Comparison of ENCODE assay signal across 10 cellular contexts in genomic region chr16:28982949-28983348, GRCh38. TPM values are rescaled to one million over a fixed set of nuclear protein-coding genes. Genes with fewer than 3 reads are reported as not detected.
"Had no signal": no experiment of that assay in that cellular context is flagged by ENCODE, and none has a peak within 500 bp of the region (broad histone marks: within the 10 kb centered on the region; RNA-seq: fewer than 3 reads in every experiment).

No MANE protein-coding gene starts in this region.

- H3K27me3 ChIP-seq: cardiac muscle cell, gastrocnemius medialis, uterus had no signal

- ATAC-seq: gastrocnemius medialis had no signal

- H3K36me3 ChIP-seq: uterus had no signal

- H3K4me3 ChIP-seq: cardiac muscle cell, gastrocnemius medialis, SK-N-MC, uterus had no signal

- H3K9me3 ChIP-seq: gastrocnemius medialis had no signal

- H3K4me1 ChIP-seq: gastrocnemius medialis, uterus had no signal

- H3K27ac ChIP-seq: cardiac muscle cell, gastrocnemius medialis, SK-N-MC, uterus had no signal

- DNase-seq: activated CD4-positive, alpha-beta T cell treated with anti-CD3 and anti-CD28 coated beads, Interleukin-2, amount 50 U/mL, for 48 hours; activated CD4-positive, CD25-positive, alpha-beta regulatory T cell; gastrocnemius medialis; kidney; retina; stimulated activated CD4-positive, alpha-beta T cell treated with anti-CD3 and anti-CD28 coated beads, Interleukin-4, amount 100 ng/mL, for 1 hour; uterus had no signal

RNA-seq across cellular contexts. Expression of gene CD19, which starts 51.2 kb away (rescaled TPM):
- total RNA-seq: gastrocnemius medialis; T-helper 1 cell treated with Interleukin-12 subunit alpha and Interleukin-12 subunit beta and Interleukin-4 antibody, amounts not matched to agents 30 ng/mL and 1 ng/mL, for 36 hours had no signal
- polyA plus RNA-seq: cardiac muscle cell had no signal
